In genomic region chr2:64711260-64711659, GRCh38 we compare ENCODE assay signal across 21 cellular contexts. TPM values are rescaled to one million over a fixed set of nuclear protein-coding genes. Genes with fewer than 3 reads are reported as not detected.
A peak's percentile ranks its signal among the peaks of the same experiment; 100 is the strongest.
DNase-seq lines count a peak whose midpoint lies in the region; ATAC-seq, FAIRE-seq and TF ChIP-seq lines count a peak whose summit lies in the region.
"Had no signal": no experiment of that assay in that cellular context is flagged by ENCODE, and none has a peak within 500 bp of the region (broad histone marks: within the 10 kb centered on the region; RNA-seq: fewer than 3 reads in every experiment).

No MANE protein-coding gene starts in this region.

- TF ChIP-seq EP300 in HepG2 (IDR thresholded peaks at IDR 0.05; ENCODE audit: low read depth in 2 of 2, low read length in 2 of 2) (no peak), HepG2 (CRISPR knock-in tag; IDR thresholded peaks at IDR 0.05; ENCODE audit: borderline replicate concordance) (no peak)

- H3K27ac ChIP-seq in liver (ENCODE audit: low read depth in 1 of 2, low read length in 2 of 2) (no peak overlapping the region), HepG2 (ENCODE audit: extremely low read length, insufficient read depth, low read length) (no peak overlapping the region), RWPE2 (ENCODE audit: poor library complexity, severe bottlenecking) (peak overlapping the region; percentile 38)
- H3K27ac ChIP-seq: brain microvascular endothelial cell, dorsolateral prefrontal cortex, esophagus muscularis mucosa had no signal

- 75% methylated on average over 6 of the region's 6 CpGs for WGBS in liver
- WGBS in HepG2 (ENCODE audit: low lambda C conversion rate): 95% methylated on average over 6 of the region's 6 CpGs

- H4K20me1 ChIP-seq in HepG2 (ENCODE audit: insufficient read depth, low read length): no peaks in the 10 kb centered on the region

- no TSS peak for BruUV-seq in HepG2 (replicated peaks; lab: Mats Ljungman, UMichigan)

- in situ Hi-C loops in HepG2 (cut with HindIII; ENCODE audit: extremely low pct_ligation_motif_present, low pct_unique_long_range_greater_than_20kb): no loop called here

- DNase-seq in HepG2 (ENCODE audit: low spot score) (no peak), RWPE2 (ENCODE audit: low spot score) (no peak), dermis blood vessel endothelial cell (peak; percentile 93), hypothalamus (lab: John Stamatoyannopoulos, UW) (no peak)
- no peak for DNase-seq in activated CD4-positive, CD25-positive, alpha-beta regulatory T cell (lab: John Stamatoyannopoulos, UW)
- no peak for DNase-seq in stimulated activated naive CD4-positive, alpha-beta T cell treated with Interleukin-2 at 50 U/mL for 16 hours (lab: John Stamatoyannopoulos, UW)
- DNase-seq: activated CD4-positive, alpha-beta memory T cell treated with anti-CD3 and anti-CD28 coated beads for 36 hours; activated gamma-delta T cell treated with Interleukin-2 at 50 U/mL for 16 hours; brain microvascular endothelial cell; dorsolateral prefrontal cortex; head of caudate nucleus; mesendoderm; MG63; NCI-H1930; NCI-H446 treated with DMSO at 0.1 percent for 48 hours; Right ventricle myocardium superior; T-helper 9 cell had no signal

- intact Hi-C loops in HepG2 (cut with micrococcal nuclease; ENCODE audit: unreplicated experiment): no loop called here

- no peaks in the 10 kb centered on the region for H3K79me2 ChIP-seq in HepG2 (ENCODE audit: insufficient read depth, low read length)

- CTCF ChIA-PET in HepG2 (lab: Yijun Ruan, JAX; ENCODE audit: low intra/inter-chr PET ratio, low total read pairs): no interaction called here

- no peak overlapping the region for H2AFZ ChIP-seq in HepG2 (ENCODE audit: low read length)

- H3K4me3 ChIP-seq in liver (ENCODE audit: low read depth in 1 of 3, low read length in 3 of 3): no peak overlapping the region
- no peak overlapping the region for H3K4me3 ChIP-seq in HepG2 (replicated peaks in 1 of 3; ENCODE audit: insufficient read depth in 1 of 3, low read depth in 2 of 3, low read length in 3 of 3)
- H3K4me3 ChIP-seq in RWPE2 (ENCODE audit: severe bottlenecking): no peak overlapping the region
- H3K4me3 ChIP-seq: dorsolateral prefrontal cortex, esophagus muscularis mucosa, MG63 had no signal

- H3K36me3 ChIP-seq in liver (ENCODE audit: control insufficient read depth in 4 of 4, insufficient read depth in 3 of 4, low read depth in 1 of 4, low read length in 3 of 4) (no peaks in the 10 kb centered on the region), HepG2 (replicated peaks in 1 of 2; ENCODE audit: control insufficient read depth in 1 of 2, insufficient read depth in 2 of 2, low read length in 2 of 2) (no peaks in the 10 kb centered on the region), RWPE2 (ENCODE audit: low read depth) (no peaks in the 10 kb centered on the region)
- H3K36me3 ChIP-seq: brain microvascular endothelial cell, esophagus muscularis mucosa had no signal

- TF ChIP-seq POLR2A in HepG2 (IDR thresholded peaks at IDR 0.05; ENCODE audit: insufficient read depth in 1 of 2, low read depth in 2 of 2, low read length in 2 of 2): no peak

- no peak for ATAC-seq in HepG2
- ATAC-seq in RWPE2 (ENCODE audit: low read depth): peak; percentile 19; the same call in 1 of the 3 replicates
- ATAC-seq in HG03378 (IDR thresholded peaks at IDR 0.05; ENCODE audit: unreplicated experiment): no peak

- H3K4me1 ChIP-seq in liver (ENCODE audit: control insufficient read depth in 4 of 4, insufficient read depth in 4 of 4, low read length in 3 of 4) (no peaks in the 10 kb centered on the region), HepG2 (ENCODE audit: insufficient read depth, low read length) (peaks cover 6% of the 10 kb centered on the region), RWPE2 (ENCODE audit: insufficient read depth, poor library complexity, severe bottlenecking) (peaks cover 7% of the 10 kb centered on the region)
- H3K4me1 ChIP-seq: esophagus muscularis mucosa had no signal

- H3K9ac ChIP-seq in liver (ENCODE audit: low read depth in 1 of 2, low read length in 2 of 2) (no peak overlapping the region), HepG2 (ENCODE audit: insufficient read depth, low read depth, low read length) (no peak overlapping the region)

- TF ChIP-seq CTCF in liver (IDR thresholded peaks at IDR 0.05; ENCODE audit: low read depth, low read length, missing input control) (no peak), HepG2 (CRISPR knock-in tag; IDR thresholded peaks at IDR 0.05) (no peak), RWPE2 (IDR thresholded peaks at IDR 0.05; ENCODE audit: poor library complexity, severe bottlenecking) (no peak)

- no peaks in the 10 kb centered on the region for H3K27me3 ChIP-seq in liver (ENCODE audit: control insufficient read depth in 4 of 4, insufficient read depth in 4 of 4, low read length in 3 of 4)
- H3K27me3 ChIP-seq in HepG2 (ENCODE audit: control insufficient read depth in 1 of 2, insufficient read depth in 2 of 2, low read length in 2 of 2): no peaks in the 10 kb centered on the region
- H3K27me3 ChIP-seq in RWPE2 (ENCODE audit: insufficient read depth, poor library complexity, severe bottlenecking): no peaks in the 10 kb centered on the region
- H3K27me3 ChIP-seq: brain microvascular endothelial cell, dorsolateral prefrontal cortex, esophagus muscularis mucosa, MG63 had no signal

- FAIRE-seq in HepG2 (lab: Jason Lieb, UNC): no peak
- FAIRE-seq: islet of Langerhans had no signal

- TF ChIP-seq RAD21 in liver (IDR thresholded peaks at IDR 0.05) (no peak), HepG2 (CRISPR knock-in tag; IDR thresholded peaks at IDR 0.05) (no peak)

- no peak overlapping the region for H3K4me2 ChIP-seq in HepG2 (ENCODE audit: low read depth, low read length)

- POLR2A ChIA-PET in HepG2 (lab: Yijun Ruan, JAX): interaction anchor here (1.6 kb wide), 1 partner anchor 58 kb away, joined by 5 read pairs; the partner anchor contains the start of gene SERTAD2

- H3K9me3 ChIP-seq in liver (ENCODE audit: control insufficient read depth in 4 of 4, low read length in 3 of 4) (no peaks in the 10 kb centered on the region), HepG2 (ENCODE audit: low read length) (no peaks in the 10 kb centered on the region), RWPE2 (ENCODE audit: severe bottlenecking) (no peaks in the 10 kb centered on the region)
- H3K9me3 ChIP-seq: esophagus muscularis mucosa had no signal

TF ChIP-seq in liver, 16 proteins besides CTCF, POLR2A, EP300 and RAD21:
- TF ChIP-seq NR2F2 (IDR thresholded peaks at IDR 0.05): peak; percentile 20
- no peak for TF ChIP-seq ATF3 (IDR thresholded peaks at IDR 0.05)

TF ChIP-seq in HepG2, 621 proteins besides CTCF, POLR2A, EP300 and RAD21 (continues in another document):
- TF ChIP-seq ZNF614 (CRISPR knock-in tag; IDR thresholded peaks at IDR 0.05; ENCODE audit: borderline replicate concordance) (no peak), ZBTB49 (CRISPR knock-in tag; IDR thresholded peaks at IDR 0.05; ENCODE audit: borderline replicate concordance) (no peak), PHF21A (CRISPR knock-in tag; IDR thresholded peaks at IDR 0.05) (no peak)

RNA-seq across cellular contexts. Expression of gene SERTAD2, which starts 57.5 kb away (rescaled TPM):
- total RNA-seq in liver (10 to 100 TPM in 1 of 2 donors, 1 to 10 TPM in 1; 5.8 to 13.3 TPM), HepG2 (2016; rRNA removed; fragmentation: Illumina TruSeq; extraction: Trizol) (6.7 and 11.8 TPM in 2 replicates), dermis blood vessel endothelial cell (6.6 and 9.5 TPM in 2 replicates)
- polyA plus RNA-seq in liver (1 to 10 TPM; 5.1 to 7.1 TPM), HepG2 (2011; rRNA removed) (22.6 and 23.5 TPM in 2 replicates)
- 1.4 and 1.5 TPM in 2 replicates for total RNA-seq in HepG2 (2016; cell fraction: cytosol; rRNA removed; fragmentation: Illumina TruSeq; extraction: Trizol; ENCODE audit: low read depth)
- total RNA-seq in HepG2 (2016; cell fraction: insoluble cytoplasmic fraction; rRNA removed; fragmentation: Illumina TruSeq; extraction: Trizol): 6.7 and 10.6 TPM in 2 replicates
- total RNA-seq in HepG2 (2016; cell fraction: membrane; rRNA removed; fragmentation: Illumina TruSeq; extraction: Trizol): 7.8 and 8.3 TPM in 2 replicates
- total RNA-seq in HepG2 (2016; cell fraction: nucleus; rRNA removed; fragmentation: Illumina TruSeq; extraction: Trizol): 14.3 and 14.5 TPM in 2 replicates
- 18.0 and 25.0 TPM in 2 replicates for polyA plus RNA-seq in HepG2 (2011; cell fraction: cytosol; rRNA removed)
- polyA plus RNA-seq in HepG2 (2011; cell fraction: nucleus; rRNA removed): 19.6 and 25.0 TPM in 2 replicates
- 42.6 and 46.2 TPM in 2 replicates for polyA plus RNA-seq in HepG2 (2012)
- 1.8 and 2.6 TPM in 2 replicates for polyA plus RNA-seq in HepG2 (2016; cell fraction: cytosol; fragmentation: Illumina TruSeq; extraction: Trizol; ENCODE audit: low read depth)
- polyA plus RNA-seq in HepG2 (2016; cell fraction: insoluble cytoplasmic fraction; fragmentation: Illumina TruSeq; extraction: Trizol; ENCODE audit: low read depth): 15.8 and 17.6 TPM in 2 replicates
- 6.6 and 6.8 TPM in 2 replicates for polyA plus RNA-seq in HepG2 (2016; cell fraction: membrane; fragmentation: Illumina TruSeq; extraction: Trizol; ENCODE audit: low read depth)
- 25.6 and 26.8 TPM in 2 replicates for polyA plus RNA-seq in HepG2 (2016; cell fraction: nucleus; fragmentation: Illumina TruSeq; extraction: Trizol; ENCODE audit: insufficient read depth, low read depth)
- 7.6 and 39.9 TPM in 2 replicates for polyA minus RNA-seq in HepG2 (2011; rRNA and poly(A)+ RNA removed; ENCODE audit: low replicate concordance)
- 37.8 and 40.2 TPM in 2 replicates for polyA minus RNA-seq in HepG2 (2011; cell fraction: cytosol; rRNA and poly(A)+ RNA removed)
- 37.5 and 39.7 TPM in 2 replicates for polyA minus RNA-seq in HepG2 (2011; cell fraction: nucleus; rRNA and poly(A)+ RNA removed)
